8 cellular contexts compared by ENCODE assay signal in genomic region chr14:50365597-50365996, GRCh38. TPM values are rescaled to one million over a fixed set of nuclear protein-coding genes. Genes with fewer than 3 reads are reported as not detected.
A peak's percentile ranks its signal among the peaks of the same experiment; 100 is the strongest.
DNase-seq lines count a peak whose midpoint lies in the region; ATAC-seq, FAIRE-seq and TF ChIP-seq lines count a peak whose summit lies in the region.
"Not testable (repeated sequence)": the region's sequence is repeated elsewhere in the genome, so short reads cannot be mapped to it uniquely, and the experiment has no call there.

No MANE protein-coding gene starts in this region.

- DNase-seq in HUDEP-2 (lab: John Stamatoyannopoulos, UW; ENCODE audit: unreplicated experiment in 76 of 76) (peak in 50 of 76 experiments; percentile 6 to 71 (median 32)), NCI-H82 (lab: John Stamatoyannopoulos, UW) (peak; percentile 72)
- not testable (repeated sequence) for DNase-seq in activated CD8-positive, alpha-beta T cell treated with anti-CD3 and anti-CD28 coated beads, Interleukin-2, amount 10 ng/mL, durations not matched to agents 7 days and 5 days; immature natural killer cell; pancreas; stomach

- H3K27me3 ChIP-seq in mucosa of rectum (ENCODE audit: control insufficient read depth in 2 of 2, insufficient read depth in 2 of 2, low read length in 2 of 2); pancreas; stomach: not testable (repeated sequence)

- FAIRE-seq in pancreas (lab: Jason Lieb, UNC): not testable (repeated sequence)

- H3K36me3 ChIP-seq in mucosa of rectum (ENCODE audit: control insufficient read depth in 2 of 2, insufficient read depth in 2 of 2, low read length in 2 of 2); pancreas; stomach: not testable (repeated sequence)

- POLR2A ChIA-PET in activated CD8-positive, alpha-beta T cell treated with anti-CD3 and anti-CD28 coated beads, Interleukin-2, amount 10 ng/mL, durations not matched to agents 7 days and 5 days (lab: Charles Lee): not testable (repeated sequence)

- H3K9me3 Mint-ChIP-seq in activated CD8-positive, alpha-beta T cell treated with anti-CD3 and anti-CD28 coated beads, Interleukin-2, amount 10 ng/mL, durations not matched to agents 7 days and 5 days (ENCODE audit: insufficient read depth); dendritic cell treated with granulocyte-macrophage colony-stimulating factor and Interleukin-4, amounts not matched to agents 40 ng/mL and 50 ng/mL, for 4 days; immature natural killer cell: not testable (repeated sequence)

- TF ChIP-seq CTCF in pancreas (IDR thresholded peaks at IDR 0.05); stomach (IDR thresholded peaks at IDR 0.05): not testable (repeated sequence)

- H3K27ac ChIP-seq in mucosa of rectum (ENCODE audit: low read depth in 2 of 2, low read length in 2 of 2): peak overlapping the region; percentile 76 to 78
- H3K27ac ChIP-seq in pancreas: peak overlapping the region in 1 of 4 donors; percentile 30
- peak overlapping the region; percentile 54 to 84 (median 73) for H3K27ac ChIP-seq in stomach

- 65 to 73% methylated on average over 6 of the region's 6 CpGs for WGBS in pancreas, 2 donors
- WGBS in stomach, 5 donors: 62 to 85% (median 75%) methylated on average over 6 of the region's 6 CpGs

- H3K9ac ChIP-seq in mucosa of rectum (ENCODE audit: low read depth in 1 of 2, low read length in 2 of 2): not testable (repeated sequence)

- not testable (repeated sequence) for H3K9me3 ChIP-seq in mucosa of rectum (ENCODE audit: control insufficient read depth in 2 of 2, low read length in 2 of 2); pancreas; stomach

- peaks cover 38% of the 10 kb centered on the region for H3K4me1 Mint-ChIP-seq in activated CD8-positive, alpha-beta T cell treated with anti-CD3 and anti-CD28 coated beads, Interleukin-2, amount 10 ng/mL, durations not matched to agents 7 days and 5 days (ENCODE audit: low read depth)
- H3K4me1 Mint-ChIP-seq in dendritic cell treated with granulocyte-macrophage colony-stimulating factor and Interleukin-4, amounts not matched to agents 40 ng/mL and 50 ng/mL, for 4 days (ENCODE audit: low read depth): peaks cover 32% of the 10 kb centered on the region
- H3K4me1 Mint-ChIP-seq in immature natural killer cell: peaks cover 65 to 66% of the 10 kb centered on the region in 2 donors

- peaks cover 12% of the 10 kb centered on the region for H3K36me3 Mint-ChIP-seq in activated CD8-positive, alpha-beta T cell treated with anti-CD3 and anti-CD28 coated beads, Interleukin-2, amount 10 ng/mL, durations not matched to agents 7 days and 5 days (ENCODE audit: low read depth)
- not testable (repeated sequence) for H3K36me3 Mint-ChIP-seq in dendritic cell treated with granulocyte-macrophage colony-stimulating factor and Interleukin-4, amounts not matched to agents 40 ng/mL and 50 ng/mL, for 4 days (ENCODE audit: low read depth); immature natural killer cell

- intact Hi-C loops in dendritic cell treated with granulocyte-macrophage colony-stimulating factor and Interleukin-4, amounts not matched to agents 40 ng/mL and 50 ng/mL, for 4 days (cut with micrococcal nuclease); pancreas (cut with DNase I); stomach (cut with DNase I; ENCODE audit: low total_unique reads): not testable (repeated sequence)

- CTCF ChIA-PET in activated CD8-positive, alpha-beta T cell treated with anti-CD3 and anti-CD28 coated beads, Interleukin-2, amount 10 ng/mL, durations not matched to agents 7 days and 5 days (lab: Charles Lee): interaction anchor here (1.2 to 6.2 kb wide), 3 partner anchors 23 to 47 kb away, joined by 3 to 29 read pairs (median 3); no protein-coding TSS in a partner anchor

- H3K4me3 ChIP-seq in mucosa of rectum (ENCODE audit: low read length in 2 of 2); pancreas; stomach: not testable (repeated sequence)

- peak overlapping the region; percentile 12 for H3K27ac Mint-ChIP-seq in activated CD8-positive, alpha-beta T cell treated with anti-CD3 and anti-CD28 coated beads, Interleukin-2, amount 10 ng/mL, durations not matched to agents 7 days and 5 days
- peak overlapping the region; percentile 3 for H3K27ac Mint-ChIP-seq in dendritic cell treated with granulocyte-macrophage colony-stimulating factor and Interleukin-4, amounts not matched to agents 40 ng/mL and 50 ng/mL, for 4 days
- H3K27ac Mint-ChIP-seq in immature natural killer cell: peak overlapping the region; percentile 87 to 96 (median 93)

- not testable (repeated sequence) for TF ChIP-seq EP300 in stomach (IDR thresholded peaks at IDR 0.05)

- TF ChIP-seq POLR2A in stomach (IDR thresholded peaks at IDR 0.05): not testable (repeated sequence)

- H3K27me3 Mint-ChIP-seq in activated CD8-positive, alpha-beta T cell treated with anti-CD3 and anti-CD28 coated beads, Interleukin-2, amount 10 ng/mL, durations not matched to agents 7 days and 5 days (ENCODE audit: low read depth); dendritic cell treated with granulocyte-macrophage colony-stimulating factor and Interleukin-4, amounts not matched to agents 40 ng/mL and 50 ng/mL, for 4 days: not testable (repeated sequence)
- H3K27me3 Mint-ChIP-seq in immature natural killer cell (ENCODE audit: low read depth in 3 of 3): peaks cover 0 to 14% (median 10%) of the 10 kb centered on the region in 3 donors

- H3K4me1 ChIP-seq in mucosa of rectum (ENCODE audit: control insufficient read depth in 2 of 2, insufficient read depth in 2 of 2, low read length in 2 of 2) (peaks cover 16 to 31% of the 10 kb centered on the region in 2 donors), pancreas (peaks cover 6 to 26% (median 20%) of the 10 kb centered on the region in 3 donors), stomach (peaks cover 7 to 37% (median 25%) of the 10 kb centered on the region in 4 donors)

- not testable (repeated sequence) for H3K4me3 Mint-ChIP-seq in activated CD8-positive, alpha-beta T cell treated with anti-CD3 and anti-CD28 coated beads, Interleukin-2, amount 10 ng/mL, durations not matched to agents 7 days and 5 days; dendritic cell treated with granulocyte-macrophage colony-stimulating factor and Interleukin-4, amounts not matched to agents 40 ng/mL and 50 ng/mL, for 4 days
- H3K4me3 Mint-ChIP-seq in immature natural killer cell: peak overlapping the region in 4 of 5 donors; percentile 24 to 73 (median 66)

- not testable (repeated sequence) for ATAC-seq in activated CD8-positive, alpha-beta T cell treated with anti-CD3 and anti-CD28 coated beads, Interleukin-2, amount 10 ng/mL, durations not matched to agents 7 days and 5 days
- ATAC-seq in pancreas: peak in 3 of 4 donors; percentile 9 to 39 (median 15)

RNA-seq across cellular contexts. Expression of gene CDKL1, which starts 31.1 kb away (rescaled TPM):
- 10 to 100 TPM in 1 of 2 experiments, 1 to 10 TPM in 1; 8.1 to 12.0 TPM for total RNA-seq in activated CD8-positive, alpha-beta T cell treated with anti-CD3 and anti-CD28 coated beads, Interleukin-2, amount 10 ng/mL, durations not matched to agents 7 days and 5 days
- polyA plus RNA-seq in immature natural killer cell (1 to 10 TPM; 3.6 to 9.9 (median 5.4) TPM), pancreas (under 1 TPM; 0.56 to 0.80 TPM), stomach (1 to 10 TPM in 2 of 3 donors, under 1 TPM in 1; 0.61 to 1.4 (median 1.0) TPM)
- total RNA-seq in pancreas (1 to 10 TPM; 2.4 to 5.5 (median 4.4) TPM), stomach (100 to 1,000 TPM in 1 of 5 donors, 1 to 10 TPM in 2, under 1 TPM in 1, not detected in 1; 0.89 to 174 (median 5.6) TPM)

RNA-seq across cellular contexts. Expression of gene DMAC2L, which starts 53.5 kb away (rescaled TPM):
- total RNA-seq in activated CD8-positive, alpha-beta T cell treated with anti-CD3 and anti-CD28 coated beads, Interleukin-2, amount 10 ng/mL, durations not matched to agents 7 days and 5 days: 10 to 100 TPM; 14.9 to 18.6 TPM
- polyA plus RNA-seq in immature natural killer cell: 10 to 100 TPM; 13.6 to 20.9 (median 20.0) TPM
- total RNA-seq in pancreas: 10 to 100 TPM in 2 of 6 donors, 1 to 10 TPM in 4; 8.3 to 17.7 (median 9.9) TPM
- polyA plus RNA-seq in pancreas: 10 to 100 TPM in 1 of 2 donors, 1 to 10 TPM in 1; 8.7 to 10.0 TPM
- total RNA-seq in stomach: 10 to 100 TPM in 2 of 5 donors, 1 to 10 TPM in 3; 1.3 to 83.4 (median 9.0) TPM
- polyA plus RNA-seq in stomach: 10 to 100 TPM; 13.5 to 34.7 (median 18.5) TPM

RNA-seq across cellular contexts. Expression of gene L2HGDH, which starts 53.6 kb away (rescaled TPM):
- 10 to 100 TPM; 12.7 to 13.6 TPM for total RNA-seq in activated CD8-positive, alpha-beta T cell treated with anti-CD3 and anti-CD28 coated beads, Interleukin-2, amount 10 ng/mL, durations not matched to agents 7 days and 5 days
- polyA plus RNA-seq in immature natural killer cell: 1 to 10 TPM; 2.4 to 6.4 (median 3.5) TPM
- 1 to 10 TPM; 3.1 to 5.1 (median 3.7) TPM for total RNA-seq in pancreas
- polyA plus RNA-seq in pancreas: 1 to 10 TPM in 1 of 2 donors, under 1 TPM in 1; 0.99 to 1.9 TPM
- 10 to 100 TPM in 2 of 5 donors, 1 to 10 TPM in 3; 1.2 to 31.7 (median 8.7) TPM for total RNA-seq in stomach
- polyA plus RNA-seq in stomach: 1 to 10 TPM; 1.4 to 3.5 (median 2.9) TPM

Comparison
In these comparisons a context has a peak if more than half of its experiments do, and no peak if none do; other contexts are left out.
1. H3K27ac Mint-ChIP-seq: peak in every context shown above with its lines; median percentile 93 in immature natural killer cell; 12 in activated CD8-positive, alpha-beta T cell treated with anti-CD3 and anti-CD28 coated beads, Interleukin-2, amount 10 ng/mL, durations not matched to agents 7 days and 5 days; 3 in dendritic cell treated with granulocyte-macrophage colony-stimulating factor and Interleukin-4, amounts not matched to agents 40 ng/mL and 50 ng/mL, for 4 days.